ENCODE assay signal across 14 cellular contexts in the genomic region with DNA sequence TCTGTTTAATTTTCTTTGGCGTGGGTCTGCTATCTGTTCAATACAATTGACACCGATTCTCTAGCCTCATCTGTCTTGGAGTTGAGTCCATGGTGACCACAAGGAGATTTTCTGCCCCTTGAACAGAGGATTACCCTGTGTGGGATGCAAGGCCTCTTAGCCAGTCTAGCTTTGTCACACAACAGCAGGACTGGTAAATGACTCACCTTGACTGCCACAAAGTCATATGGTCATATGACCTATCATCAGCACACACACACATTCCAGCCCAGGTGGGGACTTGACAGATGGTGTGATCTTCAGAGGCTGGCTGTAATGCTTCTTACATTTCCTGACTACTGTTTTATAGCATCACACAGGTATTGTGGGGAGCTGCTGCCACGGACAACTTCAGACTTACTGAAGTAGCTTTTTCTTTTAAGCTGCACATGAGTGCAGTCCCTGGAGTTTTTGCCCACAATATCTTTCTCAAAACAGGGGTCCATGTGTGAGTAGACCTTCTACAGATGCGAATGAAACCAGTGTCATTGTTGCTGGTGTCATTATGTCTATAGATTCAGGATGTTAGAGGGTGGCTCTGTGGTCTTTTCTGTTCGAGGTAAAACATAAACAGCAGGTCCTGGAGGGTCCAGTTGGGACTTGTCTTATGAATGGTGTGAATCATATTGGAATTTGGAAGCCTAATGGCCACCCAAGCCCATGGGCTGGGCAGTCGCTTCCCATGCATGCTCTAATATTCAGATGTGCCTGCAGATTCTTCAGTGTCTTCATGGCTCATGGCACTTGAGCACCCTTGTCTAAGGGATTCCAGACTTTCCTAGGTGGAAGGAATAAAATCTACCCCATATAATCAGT. TPM values are rescaled to one million over a fixed set of nuclear protein-coding genes. Genes with fewer than 3 reads are reported as not detected.
DNase-seq lines count a peak whose midpoint lies in the region; ATAC-seq and TF ChIP-seq lines count a peak whose summit lies in the region.
"Had no signal": no experiment of that assay in that cellular context is flagged by ENCODE, and none has a peak within 500 bp of the region (broad histone marks: within the 10 kb centered on the region; RNA-seq: fewer than 3 reads in every experiment).

No MANE protein-coding gene starts in this region.

- H3K4me1 Mint-ChIP-seq in activated CD4-positive, alpha-beta T cell treated with anti-CD3 and anti-CD28 coated beads for 36 hours, result no peaks in the 10 kb centered on the region
- H3K4me1 Mint-ChIP-seq in activated naive CD8-positive, alpha-beta T cell treated with anti-CD3 and anti-CD28 coated beads for 36 hours, result peaks cover 3% of the 10 kb centered on the region
- H3K4me1 Mint-ChIP-seq in nephron progenitor cell, result no peaks in the 10 kb centered on the region
- peaks cover 10% of the 10 kb centered on the region for H3K4me1 Mint-ChIP-seq in activated T-helper 1 cell treated with anti-CD3 and anti-CD28 coated beads, Interleukin-12 subunit alpha, Interleukin-12 subunit beta, Interleukin-2, Interleukin-4 antibody, amounts not matched to agents 30 ng/mL and 10 ng/mL and 1 ng/mL, durations not matched to agents 14 hours and 24 hours and 36 hours (ENCODE audit: low read depth)
- H3K4me1 Mint-ChIP-seq: T-helper 17 cell had no signal

- no peak overlapping the region for H3K27ac Mint-ChIP-seq in activated CD4-positive, alpha-beta T cell treated with anti-CD3 and anti-CD28 coated beads for 36 hours
- no peak overlapping the region for H3K27ac Mint-ChIP-seq in activated naive CD8-positive, alpha-beta T cell treated with anti-CD3 and anti-CD28 coated beads for 36 hours
- H3K27ac Mint-ChIP-seq in nephron progenitor cell, result peak overlapping the region; percentile 55
- H3K27ac Mint-ChIP-seq in activated T-helper 1 cell treated with anti-CD3 and anti-CD28 coated beads, Interleukin-12 subunit alpha, Interleukin-12 subunit beta, Interleukin-2, Interleukin-4 antibody, amounts not matched to agents 30 ng/mL and 10 ng/mL and 1 ng/mL, durations not matched to agents 14 hours and 24 hours and 36 hours, result no peak overlapping the region
- H3K27ac Mint-ChIP-seq: mesothelial cell of epicardium, T-helper 17 cell had no signal

- no peaks in the 10 kb centered on the region for H3K9me3 Mint-ChIP-seq in activated CD4-positive, alpha-beta T cell treated with anti-CD3 and anti-CD28 coated beads for 36 hours (ENCODE audit: low read depth)
- no peaks in the 10 kb centered on the region for H3K9me3 Mint-ChIP-seq in activated naive CD8-positive, alpha-beta T cell treated with anti-CD3 and anti-CD28 coated beads for 36 hours
- no peaks in the 10 kb centered on the region for H3K9me3 Mint-ChIP-seq in nephron progenitor cell
- no peaks in the 10 kb centered on the region for H3K9me3 Mint-ChIP-seq in activated T-helper 1 cell treated with anti-CD3 and anti-CD28 coated beads, Interleukin-12 subunit alpha, Interleukin-12 subunit beta, Interleukin-2, Interleukin-4 antibody, amounts not matched to agents 30 ng/mL and 10 ng/mL and 1 ng/mL, durations not matched to agents 14 hours and 24 hours and 36 hours
- H3K9me3 Mint-ChIP-seq: mesothelial cell of epicardium had no signal

- POLR2A ChIA-PET in activated CD4-positive, alpha-beta T cell treated with anti-CD3 and anti-CD28 coated beads for 36 hours (lab: Charles Lee), result no interaction called here

- no peaks in the 10 kb centered on the region for H3K36me3 Mint-ChIP-seq in activated CD4-positive, alpha-beta T cell treated with anti-CD3 and anti-CD28 coated beads for 36 hours (ENCODE audit: low read depth)
- no peaks in the 10 kb centered on the region for H3K36me3 Mint-ChIP-seq in activated naive CD8-positive, alpha-beta T cell treated with anti-CD3 and anti-CD28 coated beads for 36 hours
- H3K36me3 Mint-ChIP-seq in nephron progenitor cell (ENCODE audit: low read depth), result no peaks in the 10 kb centered on the region
- H3K36me3 Mint-ChIP-seq in activated T-helper 1 cell treated with anti-CD3 and anti-CD28 coated beads, Interleukin-12 subunit alpha, Interleukin-12 subunit beta, Interleukin-2, Interleukin-4 antibody, amounts not matched to agents 30 ng/mL and 10 ng/mL and 1 ng/mL, durations not matched to agents 14 hours and 24 hours and 36 hours (ENCODE audit: low read depth), result peaks cover 1% of the 10 kb centered on the region
- H3K36me3 Mint-ChIP-seq: mesothelial cell of epicardium had no signal

- DNase-seq in activated CD4-positive, alpha-beta T cell treated with anti-CD3 and anti-CD28 coated beads for 36 hours, result peak; percentile 36
- no peak for DNase-seq in activated CD4-positive, alpha-beta T cell treated with anti-CD3 and anti-CD28 coated beads for 1 hour
- DNase-seq in HK-2 (ENCODE audit: unreplicated experiment), result peak; percentile 18
- DNase-seq in activated naive CD8-positive, alpha-beta T cell treated with anti-CD3 and anti-CD28 coated beads for 36 hours, result peak; percentile 13
- no peak for DNase-seq in nephron progenitor cell
- no peak for DNase-seq in DMS79 treated with DMSO at 0.1 percent for 48 hours (lab: John Stamatoyannopoulos, UW)
- no peak for DNase-seq in cerebellar nuclear complex (lab: John Stamatoyannopoulos, UW)
- no peak for DNase-seq in activated T-helper 1 cell treated with anti-CD3 and anti-CD28 coated beads, Interleukin-12 subunit alpha, Interleukin-12 subunit beta, Interleukin-2, Interleukin-4 antibody, amounts not matched to agents 30 ng/mL and 10 ng/mL and 1 ng/mL, durations not matched to agents 14 hours and 24 hours and 36 hours (ENCODE audit: low spot score)
- DNase-seq: activated CD4-positive, alpha-beta T cell treated with anti-CD3 and anti-CD28 coated beads, Interleukin-2, amount 50 U/mL, for 4 hours; activated naive CD4-positive, alpha-beta T cell treated with anti-CD3 and anti-CD28 coated beads, Interleukin-2, amount 50 U/mL, for 16 hours; MV-4-11; T-helper 17 cell had no signal

- no peak for TF ChIP-seq CTCF in nephron progenitor cell (IDR thresholded peaks at IDR 0.05)

- intact Hi-C loops in activated CD4-positive, alpha-beta T cell treated with anti-CD3 and anti-CD28 coated beads for 36 hours (cut with DNase I, micrococcal nuclease), result loop anchor here in 1 of 2 experiments (5.0 kb wide), 2 partner anchors 34 to 36 kb away; a partner anchor contains a TSS
- intact Hi-C loops in activated T-helper 1 cell treated with anti-CD3 and anti-CD28 coated beads, Interleukin-12 subunit alpha, Interleukin-12 subunit beta, Interleukin-2, Interleukin-4 antibody, amounts not matched to agents 30 ng/mL and 10 ng/mL and 1 ng/mL, durations not matched to agents 14 hours and 24 hours and 36 hours (cut with micrococcal nuclease), result no loop called here

- CTCF ChIA-PET in activated CD4-positive, alpha-beta T cell treated with anti-CD3 and anti-CD28 coated beads for 36 hours (lab: Charles Lee), result no interaction called here

- no peak overlapping the region for H3K4me3 Mint-ChIP-seq in activated CD4-positive, alpha-beta T cell treated with anti-CD3 and anti-CD28 coated beads for 36 hours
- no peak overlapping the region for H3K4me3 Mint-ChIP-seq in activated naive CD8-positive, alpha-beta T cell treated with anti-CD3 and anti-CD28 coated beads for 36 hours
- H3K4me3 Mint-ChIP-seq in nephron progenitor cell, result no peak overlapping the region
- no peak overlapping the region for H3K4me3 Mint-ChIP-seq in activated T-helper 1 cell treated with anti-CD3 and anti-CD28 coated beads, Interleukin-12 subunit alpha, Interleukin-12 subunit beta, Interleukin-2, Interleukin-4 antibody, amounts not matched to agents 30 ng/mL and 10 ng/mL and 1 ng/mL, durations not matched to agents 14 hours and 24 hours and 36 hours
- H3K4me3 Mint-ChIP-seq: mesothelial cell of epicardium, T-helper 17 cell had no signal

- ATAC-seq in activated CD4-positive, alpha-beta T cell treated with anti-CD3 and anti-CD28 coated beads for 36 hours, result peak; percentile 99
- ATAC-seq: T-helper 17 cell had no signal

- peaks cover 39% of the 10 kb centered on the region for H3K27me3 Mint-ChIP-seq in activated CD4-positive, alpha-beta T cell treated with anti-CD3 and anti-CD28 coated beads for 36 hours
- peaks cover 42% of the 10 kb centered on the region for H3K27me3 Mint-ChIP-seq in activated naive CD8-positive, alpha-beta T cell treated with anti-CD3 and anti-CD28 coated beads for 36 hours
- H3K27me3 Mint-ChIP-seq in nephron progenitor cell (ENCODE audit: low read depth, poor library complexity), result peaks cover 8% of the 10 kb centered on the region
- peaks cover 71% of the 10 kb centered on the region for H3K27me3 Mint-ChIP-seq in activated T-helper 1 cell treated with anti-CD3 and anti-CD28 coated beads, Interleukin-12 subunit alpha, Interleukin-12 subunit beta, Interleukin-2, Interleukin-4 antibody, amounts not matched to agents 30 ng/mL and 10 ng/mL and 1 ng/mL, durations not matched to agents 14 hours and 24 hours and 36 hours (ENCODE audit: insufficient read depth)

RNA-seq across cellular contexts. Expression of a gene that starts 18.6 kb away (rescaled TPM):
- under 1 TPM in 1 of 2 experiments, not detected in 1; 0.23 TPM for total RNA-seq in activated CD4-positive, alpha-beta T cell treated with anti-CD3 and anti-CD28 coated beads for 36 hours
- total RNA-seq in activated naive CD8-positive, alpha-beta T cell treated with anti-CD3 and anti-CD28 coated beads for 36 hours, result not detected
- total RNA-seq in activated T-helper 1 cell treated with anti-CD3 and anti-CD28 coated beads, Interleukin-12 subunit alpha, Interleukin-12 subunit beta, Interleukin-2, Interleukin-4 antibody, amounts not matched to agents 30 ng/mL and 10 ng/mL and 1 ng/mL, durations not matched to agents 14 hours and 24 hours and 36 hours, result 0.83 and 1.1 TPM in 2 replicates
- total RNA-seq: posterior vena cava, T-helper 17 cell had no signal

RNA-seq across cellular contexts. Expression of a gene that starts 35.9 kb away (rescaled TPM):
- total RNA-seq in activated CD4-positive, alpha-beta T cell treated with anti-CD3 and anti-CD28 coated beads for 36 hours, result 100 to 1,000 TPM in 1 of 2 experiments, 10 to 100 TPM in 1; 93.5 to 115 TPM
- 10 to 100 TPM; 75.5 to 80.4 TPM for total RNA-seq in activated naive CD8-positive, alpha-beta T cell treated with anti-CD3 and anti-CD28 coated beads for 36 hours
- total RNA-seq in activated T-helper 1 cell treated with anti-CD3 and anti-CD28 coated beads, Interleukin-12 subunit alpha, Interleukin-12 subunit beta, Interleukin-2, Interleukin-4 antibody, amounts not matched to agents 30 ng/mL and 10 ng/mL and 1 ng/mL, durations not matched to agents 14 hours and 24 hours and 36 hours, result 56.1 and 61.9 TPM in 2 replicates

Comparison
In these comparisons a context has a peak if more than half of its experiments do, and no peak if none do; other contexts are left out.
1. DNase-seq: peak in activated CD4-positive, alpha-beta T cell treated with anti-CD3 and anti-CD28 coated beads for 36 hours (single experiment), HK-2 (single experiment) and activated naive CD8-positive, alpha-beta T cell treated with anti-CD3 and anti-CD28 coated beads for 36 hours (single experiment); none in activated CD4-positive, alpha-beta T cell treated with anti-CD3 and anti-CD28 coated beads for 1 hour (single experiment), nephron progenitor cell (single experiment), DMS79 treated with DMSO at 0.1 percent for 48 hours (single experiment), cerebellar nuclear complex (0 of 2) and activated T-helper 1 cell treated with anti-CD3 and anti-CD28 coated beads, Interleukin-12 subunit alpha, Interleukin-12 subunit beta, Interleukin-2, Interleukin-4 antibody, amounts not matched to agents 30 ng/mL and 10 ng/mL and 1 ng/mL, durations not matched to agents 14 hours and 24 hours and 36 hours (single experiment).